Comparison of ENCODE assay signal across 30 cellular contexts in the genomic region with DNA sequence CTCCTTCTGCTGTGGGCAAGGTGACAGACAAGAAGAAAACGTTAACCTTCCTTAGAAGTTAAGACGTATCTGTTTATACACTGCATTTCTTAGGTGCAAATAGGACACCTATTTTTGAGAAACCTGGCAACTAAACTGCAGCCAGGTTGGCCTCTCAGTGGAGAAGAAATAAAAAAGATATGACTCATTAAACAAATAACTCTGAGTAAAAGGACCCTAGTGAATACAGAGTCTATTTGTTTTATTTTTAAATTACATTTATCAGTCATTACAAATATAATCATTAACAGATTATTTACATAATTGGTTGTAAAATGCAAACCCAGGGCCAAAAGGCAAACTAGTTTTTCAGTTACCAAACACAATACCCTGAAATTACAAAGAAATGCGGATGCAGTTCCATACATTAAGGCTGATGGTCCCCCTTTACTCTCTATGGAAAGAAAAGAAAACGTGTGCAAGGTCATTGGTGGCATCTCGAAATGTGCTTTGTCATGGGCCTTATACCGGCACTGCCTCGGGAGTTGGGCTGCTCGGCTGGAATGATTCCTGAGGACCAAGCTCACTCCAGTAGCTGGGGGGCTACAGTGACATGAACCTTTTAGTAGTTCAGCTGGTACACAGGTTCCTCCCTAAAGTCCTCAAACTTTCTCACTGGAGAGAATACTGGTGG. TPM values are rescaled to one million over a fixed set of nuclear protein-coding genes. Genes with fewer than 3 reads are reported as not detected.
DNase-seq lines count a peak whose midpoint lies in the region; ATAC-seq, FAIRE-seq and TF ChIP-seq lines count a peak whose summit lies in the region.
"Had no signal": no experiment of that assay in that cellular context is flagged by ENCODE, and none has a peak within 500 bp of the region (broad histone marks: within the 10 kb centered on the region; RNA-seq: fewer than 3 reads in every experiment).

No MANE protein-coding gene starts in this region.

- TF ChIP-seq CTCF in C4-2B (conservative IDR thresholded peaks at IDR 0.05) (no peak), LNCaP clone FGC (IDR thresholded peaks at IDR 0.05; ENCODE audit: control insufficient read depth, extremely low read depth, insufficient read depth) (no peak), Peyer's patch (IDR thresholded peaks at IDR 0.05) (no peak), HepG2 (CRISPR knock-in tag; IDR thresholded peaks at IDR 0.05) (no peak), GM20000 (IDR thresholded peaks at IDR 0.05; ENCODE audit: extremely low read depth, missing control alignments) (no peak)

- CTCF ChIA-PET in HepG2 (lab: Yijun Ruan, JAX; ENCODE audit: low intra/inter-chr PET ratio, low total read pairs), result no interaction called here

- H3K9me3 ChIP-seq in Peyer's patch (no peaks in the 10 kb centered on the region), HepG2 (ENCODE audit: low read length) (no peaks in the 10 kb centered on the region)
- no peaks in the 10 kb centered on the region for H3K9me3 ChIP-seq in effector memory CD4-positive, alpha-beta T cell (ENCODE audit: control insufficient read depth, low read length)
- H3K9me3 ChIP-seq: SJCRH30, testis had no signal

- no peak overlapping the region for H3K9ac ChIP-seq in HepG2 (ENCODE audit: insufficient read depth, low read depth, low read length)

- H3K4me3 ChIP-seq in LNCaP clone FGC (ENCODE audit: low read depth, low read length) (no peak overlapping the region), Peyer's patch (no peak overlapping the region), HepG2 (replicated peaks in 1 of 3; ENCODE audit: insufficient read depth in 1 of 3, low read depth in 2 of 3, low read length in 3 of 3) (no peak overlapping the region)
- no peak overlapping the region for H3K4me3 ChIP-seq in effector memory CD4-positive, alpha-beta T cell (ENCODE audit: insufficient read depth, low read depth, low read length, poor library complexity, severe bottlenecking)
- H3K4me3 ChIP-seq: SJCRH30, skin epidermis had no signal

- no peak for FAIRE-seq in HepG2 (lab: Jason Lieb, UNC)
- FAIRE-seq: GM12892 had no signal

- H3K79me2 ChIP-seq in HepG2 (ENCODE audit: insufficient read depth, low read length), result no peaks in the 10 kb centered on the region

- H3K27me3 ChIP-seq in Peyer's patch (no peaks in the 10 kb centered on the region), HepG2 (ENCODE audit: control insufficient read depth in 1 of 2, insufficient read depth in 2 of 2, low read length in 2 of 2) (no peaks in the 10 kb centered on the region; a peak in 2 of 5 replicates)
- H3K27me3 ChIP-seq in effector memory CD4-positive, alpha-beta T cell (replicated peaks; ENCODE audit: control insufficient read depth, insufficient read depth, low read length, poor library complexity, severe bottlenecking), result no peaks in the 10 kb centered on the region
- H3K27me3 ChIP-seq: SJCRH30, testis had no signal

- no peak for TF ChIP-seq RAD21 in HepG2 (CRISPR knock-in tag; IDR thresholded peaks at IDR 0.05)

- H4K20me1 ChIP-seq in HepG2 (ENCODE audit: insufficient read depth, low read length), result no peaks in the 10 kb centered on the region

- DNase-seq in LNCaP clone FGC (ENCODE audit: low read depth) (peak; percentile 41), Peyer's patch (no peak), HepG2 (ENCODE audit: low spot score) (no peak), GM20000 (ENCODE audit: low spot score) (no peak), amniotic stem cell (lab: John Stamatoyannopoulos, UW) (no peak), T-helper 9 cell (no peak)
- no peak for DNase-seq in effector memory CD4-positive, alpha-beta T cell
- DNase-seq: activated effector memory CD4-positive, alpha-beta T cell treated with anti-CD3 and anti-CD28 coated beads, Interleukin-2, amount 50 U/mL, for 16 hours; activated T-cell treated with anti-CD3 and anti-CD28 coated beads, Interleukin-2, amount 50 U/mL, for 1 hour; AML-193; anterior cingulate cortex; CD8-positive, alpha-beta T cell; hypothalamus; mammary epithelial cell; NCI-H1105; NCI-H2081; nephron progenitor cell; SJCRH30; stimulated activated naive B cell treated with anti-CD40 and anti-IgM and Interleukin-4, amounts not matched to agents 10 μg/mL and 1 μg/mL and 100 μg/mL, for 72 hours; SW 1271; T1000 had no signal

- no peak overlapping the region for H2AFZ ChIP-seq in HepG2 (ENCODE audit: low read length)

- intact Hi-C loops in HepG2 (cut with micrococcal nuclease; ENCODE audit: unreplicated experiment), result no loop called here

- H3K4me1 ChIP-seq in Peyer's patch (no peaks in the 10 kb centered on the region), HepG2 (ENCODE audit: insufficient read depth, low read length) (peaks cover 10% of the 10 kb centered on the region; the same call in 1 of the 2 replicates)
- H3K4me1 ChIP-seq in effector memory CD4-positive, alpha-beta T cell (ENCODE audit: control insufficient read depth, insufficient read depth, low read length, poor library complexity, severe bottlenecking), result no peaks in the 10 kb centered on the region
- H3K4me1 ChIP-seq: SJCRH30, testis had no signal

- 5% methylated on average over 8 of the region's 8 CpGs for WGBS in HepG2 (ENCODE audit: low lambda C conversion rate)

- POLR2A ChIA-PET in HepG2 (lab: Yijun Ruan, JAX), result no interaction called here

- no peak for ATAC-seq in HepG2
- ATAC-seq: stimulated activated naive B cell treated with anti-CD40 and anti-IgM and Interleukin-4, amounts not matched to agents 10 μg/mL and 1 μg/mL and 100 μg/mL, for 72 hours; WTC11 had no signal

- in situ Hi-C loops in HepG2 (cut with HindIII; ENCODE audit: extremely low pct_ligation_motif_present, low pct_unique_long_range_greater_than_20kb), result no loop called here

- peak overlapping the region; percentile 46 for H3K27ac ChIP-seq in C4-2B
- peak overlapping the region in 3 of 4 donors; percentile 2 to 67 (median 43) for H3K27ac ChIP-seq in Peyer's patch
- no peak overlapping the region for H3K27ac ChIP-seq in HepG2 (ENCODE audit: extremely low read length, insufficient read depth, low read length)
- H3K27ac ChIP-seq in effector memory CD4-positive, alpha-beta T cell (ENCODE audit: insufficient read depth, low read length, poor library complexity, severe bottlenecking), result no peak overlapping the region
- H3K27ac ChIP-seq: epithelial cell of prostate, SJCRH30, skin epidermis, testis had no signal

- no peak overlapping the region for H3K4me2 ChIP-seq in HepG2 (ENCODE audit: low read depth, low read length)

- no peak for TF ChIP-seq POLR2A in Peyer's patch (IDR thresholded peaks at IDR 0.05)
- no peak for TF ChIP-seq POLR2A in HepG2 (IDR thresholded peaks at IDR 0.05; ENCODE audit: insufficient read depth in 1 of 2, low read depth in 2 of 2, low read length in 2 of 2)

- TF ChIP-seq EP300 in HepG2 (IDR thresholded peaks at IDR 0.05; ENCODE audit: low read depth in 2 of 2, low read length in 2 of 2) (no peak), HepG2 (CRISPR knock-in tag; IDR thresholded peaks at IDR 0.05; ENCODE audit: borderline replicate concordance) (no peak)

- no TSS peak for BruUV-seq in HepG2 (replicated peaks; lab: Mats Ljungman, UMichigan)

- H3K36me3 ChIP-seq in Peyer's patch (no peaks in the 10 kb centered on the region), HepG2 (replicated peaks in 1 of 2; ENCODE audit: control insufficient read depth in 1 of 2, insufficient read depth in 2 of 2, low read length in 2 of 2) (no peaks in the 10 kb centered on the region)
- H3K36me3 ChIP-seq in effector memory CD4-positive, alpha-beta T cell (ENCODE audit: control insufficient read depth, insufficient read depth, low read length), result no peaks in the 10 kb centered on the region
- H3K36me3 ChIP-seq: SJCRH30 had no signal

TF ChIP-seq in HepG2, 621 proteins besides CTCF, POLR2A, EP300 and RAD21:
- TF ChIP-seq NFE2 (CRISPR knock-in tag; IDR thresholded peaks at IDR 0.05), result peak; percentile 44; the same call in 1 of the 2 replicates
- TF ChIP-seq ZNF260 (CRISPR knock-in tag; IDR thresholded peaks at IDR 0.05; ENCODE audit: borderline replicate concordance, low read depth), result no peak

RNA-seq across cellular contexts. Expression of gene ADRB1, which starts 38.4 kb away (rescaled TPM):
- 1 to 10 TPM in 3 of 4 donors, not detected in 1; 3.1 to 8.0 (median 4.6) TPM for total RNA-seq in Peyer's patch
- 0.07 TPM in 1 of 2 replicates, not detected in the other for total RNA-seq in HepG2 (2016; rRNA removed; fragmentation: Illumina TruSeq; extraction: Trizol)
- total RNA-seq in HepG2 (2016; cell fraction: cytosol; rRNA removed; fragmentation: Illumina TruSeq; extraction: Trizol; ENCODE audit: low read depth), result not detected in 2 replicates
- total RNA-seq in HepG2 (2016; cell fraction: insoluble cytoplasmic fraction; rRNA removed; fragmentation: Illumina TruSeq; extraction: Trizol), result not detected in 2 replicates
- total RNA-seq in HepG2 (2016; cell fraction: membrane; rRNA removed; fragmentation: Illumina TruSeq; extraction: Trizol), result not detected in 2 replicates
- not detected in 2 replicates for total RNA-seq in HepG2 (2016; cell fraction: nucleus; rRNA removed; fragmentation: Illumina TruSeq; extraction: Trizol)
- not detected in 2 replicates for polyA plus RNA-seq in HepG2 (2011; rRNA removed)
- polyA plus RNA-seq in HepG2 (2011; cell fraction: cytosol; rRNA removed), result not detected in 2 replicates
- polyA plus RNA-seq in HepG2 (2011; cell fraction: nucleus; rRNA removed), result not detected in 2 replicates
- not detected in 2 replicates for polyA plus RNA-seq in HepG2 (2012)
- polyA plus RNA-seq in HepG2 (2016; cell fraction: cytosol; fragmentation: Illumina TruSeq; extraction: Trizol; ENCODE audit: low read depth), result not detected in 2 replicates
- polyA plus RNA-seq in HepG2 (2016; cell fraction: insoluble cytoplasmic fraction; fragmentation: Illumina TruSeq; extraction: Trizol; ENCODE audit: low read depth), result not detected in 2 replicates
- polyA plus RNA-seq in HepG2 (2016; cell fraction: membrane; fragmentation: Illumina TruSeq; extraction: Trizol; ENCODE audit: low read depth), result not detected in 2 replicates
- not detected in 2 replicates for polyA plus RNA-seq in HepG2 (2016; cell fraction: nucleus; fragmentation: Illumina TruSeq; extraction: Trizol; ENCODE audit: insufficient read depth, low read depth)
- 0.07 TPM in 1 of 2 replicates, not detected in the other for polyA minus RNA-seq in HepG2 (2011; rRNA and poly(A)+ RNA removed; ENCODE audit: low replicate concordance)
- not detected in 2 replicates for polyA minus RNA-seq in HepG2 (2011; cell fraction: cytosol; rRNA and poly(A)+ RNA removed)
- polyA minus RNA-seq in HepG2 (2011; cell fraction: nucleus; rRNA and poly(A)+ RNA removed), result not detected in 2 replicates
- total RNA-seq: activated CD4-positive, alpha-beta T cell treated with anti-CD3 and anti-CD28 coated beads, Interleukin-2, amount 10 ng/mL, durations not matched to agents 24 days and 14 days; osteoblast; RPMI7951 had no signal

Comparison
In these comparisons a context has a peak if more than half of its experiments do, and no peak if none do; other contexts are left out.
1. H3K27ac ChIP-seq: peak in C4-2B (single experiment) and Peyer's patch (3 of 4); none in HepG2 (single experiment) and effector memory CD4-positive, alpha-beta T cell (single experiment).